Comparison of ENCODE assay signal across 9 cellular contexts in genomic region chr11:74682731-74683278, GRCh38. TPM values are rescaled to one million over a fixed set of nuclear protein-coding genes. Genes with fewer than 3 reads are reported as not detected.
DNase-seq lines count a peak whose midpoint lies in the region; ATAC-seq and TF ChIP-seq lines count a peak whose summit lies in the region.
"Had no signal": no experiment of that assay in that cellular context is flagged by ENCODE, and none has a peak within 500 bp of the region (broad histone marks: within the 10 kb centered on the region; RNA-seq: fewer than 3 reads in every experiment).

No MANE protein-coding gene starts in this region.

- 73 to 77% methylated on average over 14 of the region's 14 CpGs for WGBS in GM23248 (ENCODE audit: low coverage in 1 of 2, low lambda C conversion rate in 2 of 2, missing lambda C conversion rate in 2 of 2), 2 experiments

- peaks cover 29% of the 10 kb centered on the region for H3F3A ChIP-seq in GM23248 (ENCODE audit: insufficient read depth)

- POLR2A ChIA-PET in naive thymus-derived CD4-positive, alpha-beta T cell (lab: Charles Lee): no interaction called here

- DNase-seq in GM23248: no peak
- no peak for DNase-seq in choroid plexus epithelial cell (ENCODE audit: low read depth)
- no peak for DNase-seq in kidney epithelial cell (ENCODE audit: low read depth)
- peak; percentile 58 for DNase-seq in sciatic nerve (ENCODE audit: low spot score)
- no peak for DNase-seq in activated CD4-positive, CD25-positive, alpha-beta regulatory T cell treated with anti-CD3 and anti-CD28 coated beads, Interleukin-2, amount 50 U/mL, for 72 hours
- no peak for DNase-seq in naive thymus-derived CD4-positive, alpha-beta T cell
- no peak for DNase-seq in BE2C
- DNase-seq: activated B cell treated with CpG ODN at 0.5 μM for 24 hours had no signal

- H3K27ac ChIP-seq in GM23248: no peak overlapping the region
- H3K27ac ChIP-seq in naive thymus-derived CD4-positive, alpha-beta T cell (ENCODE audit: low read depth, low read length): no peak overlapping the region

- peaks cover 0 to 2% (median 0%) of the 10 kb centered on the region in 11 donors for H3K9me3 Mint-ChIP-seq in naive thymus-derived CD4-positive, alpha-beta T cell
- H3K9me3 Mint-ChIP-seq: activated B cell treated with CpG ODN at 0.5 μM for 24 hours had no signal

- peak overlapping the region in 2 of 10 donors; percentile 42 to 46 for H3K4me3 Mint-ChIP-seq in naive thymus-derived CD4-positive, alpha-beta T cell
- H3K4me3 Mint-ChIP-seq: activated B cell treated with CpG ODN at 0.5 μM for 24 hours had no signal

- H3K36me3 ChIP-seq in GM23248 (ENCODE audit: low read depth): no peaks in the 10 kb centered on the region
- no peaks in the 10 kb centered on the region for H3K36me3 ChIP-seq in kidney epithelial cell (ENCODE audit: control insufficient read depth, insufficient read depth, low read length)
- H3K36me3 ChIP-seq in naive thymus-derived CD4-positive, alpha-beta T cell (ENCODE audit: control insufficient read depth in 2 of 3, insufficient read depth in 3 of 3, low read length in 3 of 3): no peaks in the 10 kb centered on the region
- no peaks in the 10 kb centered on the region for H3K36me3 ChIP-seq in BE2C

- H3K4me3 ChIP-seq in GM23248: peak overlapping the region; percentile 67
- H3K4me3 ChIP-seq in choroid plexus epithelial cell (ENCODE audit: low read depth, low read length): peak overlapping the region; percentile 42
- peak overlapping the region; percentile 25 for H3K4me3 ChIP-seq in kidney epithelial cell (ENCODE audit: low read depth, low read length)
- no peak overlapping the region for H3K4me3 ChIP-seq in naive thymus-derived CD4-positive, alpha-beta T cell (ENCODE audit: low read length)
- no peak overlapping the region for H3K4me3 ChIP-seq in BE2C (ENCODE audit: low read depth, low read length)

- peaks cover 16 to 37% (median 33%) of the 10 kb centered on the region in 5 donors for H3K27me3 Mint-ChIP-seq in naive thymus-derived CD4-positive, alpha-beta T cell

- H3K27ac Mint-ChIP-seq in naive thymus-derived CD4-positive, alpha-beta T cell: no peak overlapping the region
- H3K27ac Mint-ChIP-seq: activated B cell treated with CpG ODN at 0.5 μM for 24 hours had no signal

- H3K27me3 ChIP-seq in GM23248 (replicated peaks; ENCODE audit: insufficient read depth) (no peaks in the 10 kb centered on the region), kidney epithelial cell (ENCODE audit: control insufficient read depth, insufficient read depth, low read length) (no peaks in the 10 kb centered on the region), BE2C (no peaks in the 10 kb centered on the region)
- H3K27me3 ChIP-seq in naive thymus-derived CD4-positive, alpha-beta T cell (ENCODE audit: control insufficient read depth in 2 of 2, insufficient read depth in 2 of 2, low read length in 2 of 2): peaks cover 0 to 11% of the 10 kb centered on the region in 2 donors

- H4K20me1 ChIP-seq in GM23248 (ENCODE audit: insufficient read depth): no peaks in the 10 kb centered on the region

- CTCF ChIA-PET in naive thymus-derived CD4-positive, alpha-beta T cell (lab: Charles Lee): no interaction called here

- peaks cover 0 to 3% (median 0%) of the 10 kb centered on the region in 7 donors for H3K4me1 Mint-ChIP-seq in naive thymus-derived CD4-positive, alpha-beta T cell
- H3K4me1 Mint-ChIP-seq: activated B cell treated with CpG ODN at 0.5 μM for 24 hours had no signal

- ATAC-seq in sciatic nerve (no peak), GM19452 (IDR thresholded peaks at IDR 0.05; ENCODE audit: unreplicated experiment) (no peak)
- no peak for ATAC-seq in naive thymus-derived CD4-positive, alpha-beta T cell

- H3K9ac ChIP-seq in GM23248: peak overlapping the region; percentile 77

- in situ Hi-C loops in GM23248 (cut with MboI): no loop called here

- H3K9me3 ChIP-seq in GM23248 (ENCODE audit: low read depth) (no peaks in the 10 kb centered on the region), BE2C (no peaks in the 10 kb centered on the region)
- H3K9me3 ChIP-seq in naive thymus-derived CD4-positive, alpha-beta T cell (ENCODE audit: control insufficient read depth in 2 of 3, low read length in 3 of 3): no peaks in the 10 kb centered on the region

- no peaks in the 10 kb centered on the region for H3K79me2 ChIP-seq in GM23248 (ENCODE audit: insufficient read depth)

- peaks cover 25% of the 10 kb centered on the region for H3K4me1 ChIP-seq in GM23248 (ENCODE audit: insufficient read depth)
- H3K4me1 ChIP-seq in naive thymus-derived CD4-positive, alpha-beta T cell (ENCODE audit: control insufficient read depth in 2 of 2, insufficient read depth in 2 of 2, low read length in 2 of 2): no peaks in the 10 kb centered on the region
- no peaks in the 10 kb centered on the region; the same call in 1 of the 2 replicates for H3K4me1 ChIP-seq in BE2C

- H3K36me3 Mint-ChIP-seq in naive thymus-derived CD4-positive, alpha-beta T cell: no peaks in the 10 kb centered on the region

- peak overlapping the region; percentile 79 for H2AFZ ChIP-seq in GM23248

- H3K4me2 ChIP-seq in GM23248 (ENCODE audit: unreplicated experiment): peak overlapping the region; percentile 74

- intact Hi-C loops in sciatic nerve (cut with DNase I): no loop called here
- intact Hi-C loops in naive thymus-derived CD4-positive, alpha-beta T cell (cut with micrococcal nuclease): no loop called here

- H3K9me2 ChIP-seq in GM23248 (ENCODE audit: insufficient read depth): no peaks in the 10 kb centered on the region

- TF ChIP-seq CTCF in choroid plexus epithelial cell (conservative IDR thresholded peaks at IDR 0.05; ENCODE audit: low read depth, low read length): no peak
- TF ChIP-seq CTCF in kidney epithelial cell (IDR thresholded peaks at IDR 0.05; ENCODE audit: insufficient read depth, low read length, poor library complexity, severe bottlenecking): no peak
- TF ChIP-seq CTCF in BE2C (IDR thresholded peaks at IDR 0.05; ENCODE audit: low read depth, low read length): no peak

RNA-seq across cellular contexts. Expression of gene CHRDL2, which starts 48.4 kb away (rescaled TPM):
- not detected in 2 replicates for total RNA-seq in GM23248 (2014; rRNA removed; shearing (Covaris generic))
- polyA plus RNA-seq in GM23248 (2016; fragmentation: Nextera tagmentation; extraction: Ambion mirVana): not detected in 2 replicates
- total RNA-seq in kidney epithelial cell (not detected in 2 replicates), sciatic nerve (0.89 TPM)
- total RNA-seq in naive thymus-derived CD4-positive, alpha-beta T cell: not detected
- polyA plus RNA-seq in naive thymus-derived CD4-positive, alpha-beta T cell: not detected
- polyA plus RNA-seq in BE2C (2012; ENCODE audit: insufficient read depth, insufficient read length, low read depth): not detected
- total RNA-seq: activated B cell treated with CpG ODN at 0.5 μM for 24 hours had no signal

Comparison
In these comparisons a context has a peak if more than half of its experiments do, and no peak if none do; other contexts are left out.
1. H3K4me3 ChIP-seq: peak in GM23248 (single experiment), choroid plexus epithelial cell (single experiment) and kidney epithelial cell (single experiment); none in naive thymus-derived CD4-positive, alpha-beta T cell (single experiment) and BE2C (single experiment).